1 cellular context compared by ENCODE assay signal in genomic region chr12:101876861-101877815, GRCh38.
TF ChIP-seq lines count a peak whose summit lies in the region.

Gene DRAM1, plus strand, starts transcription at chr12:101877580. Its CDS starts 210 bp downstream, at chr12:101877790.

TF ChIP-seq in GM12878, 131 proteins besides CTCF, POLR2A, EP300 and RAD21 (continued from another document and continues in another):
- TF ChIP-seq ZBTB40 (IDR thresholded peaks at IDR 0.05; ENCODE audit: borderline replicate concordance) (no peak), KDM1A (IDR thresholded peaks at IDR 0.05; ENCODE audit: borderline replicate concordance) (no peak), POLR2AphosphoS5 (IDR thresholded peaks at IDR 0.05; ENCODE audit: low read length) (peak; percentile 91), HSF1 (IDR thresholded peaks at IDR 0.05; ENCODE audit: low read depth, low read length) (no peak), NR2C1 (IDR thresholded peaks at IDR 0.05) (no peak; the same call in 1 of the 2 replicates), MYB (IDR thresholded peaks at IDR 0.05; ENCODE audit: borderline replicate concordance, low read depth, low read length) (no peak), ELK1 (IDR thresholded peaks at IDR 0.05; ENCODE audit: low read depth, low read length) (no peak), CHD4 (IDR thresholded peaks at IDR 0.05) (no peak), USF1 (IDR thresholded peaks at IDR 0.05; ENCODE audit: borderline replicate concordance, extremely low read length, insufficient read depth, low read depth, low read length) (no peak), LARP7 (IDR thresholded peaks at IDR 0.05) (peak; percentile 87; the same call in 1 of the 2 replicates), BMI1 (IDR thresholded peaks at IDR 0.05; ENCODE audit: borderline replicate concordance) (no peak), SPI1 (IDR thresholded peaks at IDR 0.05; ENCODE audit: borderline replicate concordance, insufficient read depth, low read depth, low read length) (no peak; the same call in 1 of the 2 replicates), EZH2 (IDR thresholded peaks at IDR 0.05; ENCODE audit: borderline replicate concordance, control insufficient read depth, low read depth, low read length) (no peak), HCFC1 (IDR thresholded peaks at IDR 0.05; ENCODE audit: low read length) (peak; percentile 37; the same call in 1 of the 2 replicates), ETV6 (conservative IDR thresholded peaks at IDR 0.05 in 1 of 2, IDR thresholded peaks at IDR 0.05 in 1 of 2; ENCODE audit: borderline replicate concordance in 1 of 2, low read depth in 1 of 2) (0 out of 4 replicates have a peak, but pooled peaks of 1 of the 2 experiments have one; percentile 36), ZNF217 (IDR thresholded peaks at IDR 0.05) (peak; percentile 98), PML (IDR thresholded peaks at IDR 0.05; ENCODE audit: low read length) (no peak), MXI1 (IDR thresholded peaks at IDR 0.05; ENCODE audit: low read depth, low read length) (peak; percentile 66), KLF5 (IDR thresholded peaks at IDR 0.05; ENCODE audit: partially characterized antibody) (peak; percentile 96), SUPT20H (IDR thresholded peaks at IDR 0.05; ENCODE audit: borderline replicate concordance, control insufficient read depth, low read depth, low read length) (no peak), CREB1 (IDR thresholded peaks at IDR 0.05; ENCODE audit: low read depth) (peak; percentile 79), TBL1XR1 (IDR thresholded peaks at IDR 0.05; ENCODE audit: low read depth, low read length) (0 out of 2 replicates have a peak, but pooled peaks have one; percentile 35), PBX3 (IDR thresholded peaks at IDR 0.05; ENCODE audit: insufficient replicate concordance, low read depth, low read length) (no peak), CHD1 (IDR thresholded peaks at IDR 0.05; ENCODE audit: low read depth, low read length) (no peak; the same call in 1 of the 2 replicates), HDAC2 (IDR thresholded peaks at IDR 0.05) (no peak), ZNF592 (IDR thresholded peaks at IDR 0.05) (0 out of 2 replicates have a peak, but pooled peaks have one; percentile 11), EED (IDR thresholded peaks at IDR 0.05; ENCODE audit: low read depth) (no peak), CEBPB (IDR thresholded peaks at IDR 0.05; ENCODE audit: borderline replicate concordance in 1 of 2, low read depth in 2 of 2, low read length in 2 of 2) (peak in 1 of 2 experiments; percentile 86; a peak in 2 of 4 replicates), NFYA (IDR thresholded peaks at IDR 0.05; ENCODE audit: borderline replicate concordance, low read depth, low read length) (no peak), SP1 (IDR thresholded peaks at IDR 0.05; ENCODE audit: low read depth, low read length) (no peak), BCLAF1 (IDR thresholded peaks at IDR 0.05) (no peak; the same call in 1 of the 2 replicates), SMARCA5 (IDR thresholded peaks at IDR 0.05) (peak; percentile 100), TCF12 (IDR thresholded peaks at IDR 0.05; ENCODE audit: low read depth, low read length) (0 out of 2 replicates have a peak, but pooled peaks have one; percentile 40), NFXL1 (IDR thresholded peaks at IDR 0.05; ENCODE audit: borderline replicate concordance) (no peak; the same call in 1 of the 2 replicates), MTA3 (IDR thresholded peaks at IDR 0.05; ENCODE audit: borderline replicate concordance, low read length) (no peak), BCL3 (IDR thresholded peaks at IDR 0.05; ENCODE audit: borderline replicate concordance, insufficient read depth, low read depth, low read length, poor library complexity, severe bottlenecking) (peak; percentile 63), YBX1 (IDR thresholded peaks at IDR 0.05) (no peak), NBN (IDR thresholded peaks at IDR 0.05) (peak; percentile 37), MEF2B (IDR thresholded peaks at IDR 0.05; ENCODE audit: partially characterized antibody, poor library complexity, severe bottlenecking) (peak; percentile 73), STAT1 (conservative IDR thresholded peaks at IDR 0.05) (no peak), HDAC6 (IDR thresholded peaks at IDR 0.05; ENCODE audit: unreplicated experiment) (no peak), ESRRA (IDR thresholded peaks at IDR 0.05; ENCODE audit: low read length) (no peak; the same call in 1 of the 2 replicates), ZNF622 (IDR thresholded peaks at IDR 0.05) (no peak), NRF1 (conservative IDR thresholded peaks at IDR 0.05; ENCODE audit: low read depth, low read length) (no peak), ZSCAN29 (IDR thresholded peaks at IDR 0.05) (0 out of 2 replicates have a peak, but pooled peaks have one; percentile 54)
